ENCODE assay signal across 27 cellular contexts in genomic region chr2:68456198-68456597, GRCh38.
"Had no signal": no experiment of that assay in that cellular context is flagged by ENCODE, and none has a peak within 500 bp of the region (broad histone marks: within the 10 kb centered on the region; RNA-seq: fewer than 3 reads in every experiment).

No MANE protein-coding gene starts in this region.

- H3K4me2 ChIP-seq: hepatocyte had no signal

- ATAC-seq: effector memory CD8-positive, alpha-beta T cell; esophagus mucosa; gastroesophageal sphincter; heart left ventricle; left cardiac atrium; left lung; left ventricle myocardium superior; lower lobe of right lung; mucosa of descending colon had no signal

- H3K27ac ChIP-seq: colonic mucosa, epithelial cell of prostate, esophagus squamous epithelium, gastroesophageal sphincter, heart left ventricle, hepatocyte, left lung, lower lobe of right lung had no signal

- DNase-seq: colonic mucosa; cortex of kidney; effector CD8-positive, alpha-beta T cell; effector memory CD8-positive, alpha-beta T cell; endodermal cell; erythroblast; esophagus squamous epithelium; foreskin fibroblast; foreskin melanocyte; heart left ventricle; hypothalamus; left cardiac atrium; left lung; left ventricle myocardium superior; lower lobe of right lung; mesenchymal stem cell; mucosa of descending colon; naive B cell had no signal

- H3K4me3 Mint-ChIP-seq: dendritic cell treated with granulocyte-macrophage colony-stimulating factor and Interleukin-4, amounts not matched to agents 40 ng/mL and 50 ng/mL, for 4 days; effector memory CD8-positive, alpha-beta T cell; endodermal cell; mesothelial cell of epicardium; naive B cell had no signal

- H3K27me3 Mint-ChIP-seq: dendritic cell treated with granulocyte-macrophage colony-stimulating factor and Interleukin-4, amounts not matched to agents 40 ng/mL and 50 ng/mL, for 4 days; effector memory CD8-positive, alpha-beta T cell; naive B cell had no signal

- H3K4me1 ChIP-seq: colonic mucosa, esophagus squamous epithelium, gastroesophageal sphincter, left lung, lower lobe of right lung had no signal

- FAIRE-seq: endometrium, islet of Langerhans, keratinocyte had no signal

- H3K4me3 ChIP-seq: colonic mucosa, esophagus squamous epithelium, gastroesophageal sphincter, heart left ventricle, hepatocyte, left lung, lower lobe of right lung, mucosa of descending colon had no signal

- H3K4me1 Mint-ChIP-seq: endodermal cell had no signal

- H2AFZ ChIP-seq: hepatocyte had no signal

- H3K27ac Mint-ChIP-seq: dendritic cell treated with granulocyte-macrophage colony-stimulating factor and Interleukin-4, amounts not matched to agents 40 ng/mL and 50 ng/mL, for 4 days; effector memory CD8-positive, alpha-beta T cell; endodermal cell; mesothelial cell of epicardium had no signal

- H3K36me3 ChIP-seq: colonic mucosa, esophagus squamous epithelium, gastroesophageal sphincter, heart left ventricle, left lung, lower lobe of right lung had no signal

- H3K36me3 Mint-ChIP-seq: mesothelial cell of epicardium, naive B cell had no signal

- H3K27me3 ChIP-seq: colonic mucosa, esophagus squamous epithelium, gastroesophageal sphincter, heart left ventricle, hepatocyte, left lung had no signal

- H3K9me3 ChIP-seq: colonic mucosa, esophagus squamous epithelium, gastroesophageal sphincter, heart left ventricle, left lung, lower lobe of right lung, mucosa of descending colon had no signal

- H3K79me2 ChIP-seq: hepatocyte had no signal
